Comparison of ENCODE assay signal across 8 cellular contexts in genomic region chr1:154501423-154502065, GRCh38. TPM values are rescaled to one million over a fixed set of nuclear protein-coding genes. Genes with fewer than 3 reads are reported as not detected.
DNase-seq lines count a peak whose midpoint lies in the region; ATAC-seq and TF ChIP-seq lines count a peak whose summit lies in the region.

No MANE protein-coding gene starts in this region.

- H3K9ac ChIP-seq in neural progenitor cell, result no peak overlapping the region

- no peaks in the 10 kb centered on the region for H3K79me2 ChIP-seq in neural progenitor cell (ENCODE audit: low read depth)

- no peaks in the 10 kb centered on the region for H4K20me1 ChIP-seq in neural progenitor cell (ENCODE audit: low read depth)

- H3K27me3 Mint-ChIP-seq in neural progenitor cell (ENCODE audit: insufficient read depth, low read depth), result peaks cover 60% of the 10 kb centered on the region

- peaks cover 10% of the 10 kb centered on the region for H3K9me3 Mint-ChIP-seq in neural progenitor cell

- no peaks in the 10 kb centered on the region for H3K9me3 ChIP-seq in neural progenitor cell (ENCODE audit: low read depth)

- intact Hi-C loops in Right ventricle myocardium inferior (cut with DNase I), result loop anchor here (1.0 to 2.0 kb wide), 2 partner anchors 17 to 21 kb away; no protein-coding TSS in a partner anchor

- H3K4me1 ChIP-seq in neural progenitor cell, result peaks cover 4% of the 10 kb centered on the region

- H3K36me3 ChIP-seq in neural progenitor cell, result no peaks in the 10 kb centered on the region

- TF ChIP-seq CTCF in neural progenitor cell (IDR thresholded peaks at IDR 0.05), result no peak

- DNase-seq in CD1c-positive myeloid dendritic cell (ENCODE audit: extremely low spot score), result peak; percentile 47
- peak; percentile 20 for DNase-seq in KBM-7
- peak; percentile 78 for DNase-seq in Right ventricle myocardium inferior (ENCODE audit: missing footprints)
- peak; percentile 58 for DNase-seq in neural progenitor cell (ENCODE audit: low spot score)
- no peak for DNase-seq in T-helper 1 cell
- DNase-seq in activated CD4-positive, alpha-beta T cell treated with anti-CD3 and anti-CD28 coated beads, Interleukin-2, amount 50 U/mL, for 48 hours, result no peak

- ATAC-seq in Right ventricle myocardium inferior (peak; percentile 83), GM21619 (IDR thresholded peaks at IDR 0.05; ENCODE audit: unreplicated experiment) (no peak), GM21723 (IDR thresholded peaks at IDR 0.05; ENCODE audit: unreplicated experiment) (no peak)

- H3K4me3 Mint-ChIP-seq in neural progenitor cell, result peak overlapping the region; percentile 66

- peak overlapping the region; percentile 70 for H3K4me2 ChIP-seq in neural progenitor cell

- H2AFZ ChIP-seq in neural progenitor cell (replicated peaks), result peak overlapping the region; percentile 46

- no peaks in the 10 kb centered on the region for H3F3A ChIP-seq in neural progenitor cell (ENCODE audit: low read depth)

- in situ Hi-C loops in KBM-7 (cut with MboI; ENCODE audit: low pct_unique_long_range_greater_than_20kb, low sequenced_read_pairs), result no loop called here

- H3K4me1 Mint-ChIP-seq in neural progenitor cell, result peaks cover 10% of the 10 kb centered on the region

- no peak overlapping the region for H3K27ac Mint-ChIP-seq in neural progenitor cell

- H3K27ac ChIP-seq in neural progenitor cell, result no peak overlapping the region

- H3K27me3 ChIP-seq in neural progenitor cell, result peaks cover 99% of the 10 kb centered on the region

- peak overlapping the region; percentile 42 for H3K4me3 ChIP-seq in neural progenitor cell

- H3K36me3 Mint-ChIP-seq in neural progenitor cell, result no peaks in the 10 kb centered on the region

RNA-seq across cellular contexts. Expression of gene TDRD10, which starts 0.5 kb away (rescaled TPM):
- total RNA-seq in Right ventricle myocardium inferior (2.2 TPM), neural progenitor cell (ENCODE audit: low replicate concordance) (not detected in 2 replicates)

RNA-seq across cellular contexts. Expression of gene SHE, which starts 0.7 kb away (rescaled TPM):
- total RNA-seq in Right ventricle myocardium inferior (11.3 TPM), neural progenitor cell (ENCODE audit: low replicate concordance) (0.04 TPM in 1 of 2 replicates, not detected in the other)

RNA-seq across cellular contexts. Expression of gene UBE2Q1, which starts 56.9 kb away (rescaled TPM):
- total RNA-seq in Right ventricle myocardium inferior (53.2 TPM), neural progenitor cell (ENCODE audit: low replicate concordance) (36.0 and 96.2 TPM in 2 replicates)

Comparison
In these comparisons a context has a peak if more than half of its experiments do, and no peak if none do; other contexts are left out.
1. DNase-seq: peak in CD1c-positive myeloid dendritic cell (single experiment), KBM-7 (single experiment), Right ventricle myocardium inferior (single experiment) and neural progenitor cell (single experiment); none in T-helper 1 cell (0 of 5) and activated CD4-positive, alpha-beta T cell treated with anti-CD3 and anti-CD28 coated beads, Interleukin-2, amount 50 U/mL, for 48 hours (0 of 2).
2. RNA of gene SHE, which starts 0.7 kb away (total RNA-seq): 11.3 TPM in Right ventricle myocardium inferior (single experiment); 0.04 TPM in neural progenitor cell; every median in the first group is over 10 times any median in the second.